ENCODE assay signal across 25 cellular contexts in genomic region chr6:149203509-149203908, GRCh38.
DNase-seq lines count a peak whose midpoint lies in the region; ATAC-seq and TF ChIP-seq lines count a peak whose summit lies in the region.
"Had no signal": no experiment of that assay in that cellular context is flagged by ENCODE, and none has a peak within 500 bp of the region (broad histone marks: within the 10 kb centered on the region; RNA-seq: fewer than 3 reads in every experiment).

No MANE protein-coding gene starts in this region.

- no peak overlapping the region for H3K4me3 Mint-ChIP-seq in activated CD4-positive, alpha-beta T cell treated with anti-CD3 and anti-CD28 coated beads, Interleukin-2, amount 10 ng/mL, durations not matched to agents 24 days and 14 days
- no peak overlapping the region for H3K4me3 Mint-ChIP-seq in GM23338
- H3K4me3 Mint-ChIP-seq in naive thymus-derived CD8-positive, alpha-beta T cell, result peak overlapping the region in 1 of 10 donors; percentile 59
- H3K4me3 Mint-ChIP-seq: HFFc6 had no signal

- no peak for TF ChIP-seq CTCF in GM23338 (conservative IDR thresholded peaks at IDR 0.05; ENCODE audit: low read depth in 2 of 2)

- H3K27me3 Mint-ChIP-seq in activated CD4-positive, alpha-beta T cell treated with anti-CD3 and anti-CD28 coated beads, Interleukin-2, amount 10 ng/mL, durations not matched to agents 24 days and 14 days, result no peaks in the 10 kb centered on the region
- H3K27me3 Mint-ChIP-seq in GM23338 (ENCODE audit: insufficient read depth, low read depth, poor library complexity), result peaks cover 6% of the 10 kb centered on the region
- H3K27me3 Mint-ChIP-seq in naive thymus-derived CD8-positive, alpha-beta T cell, result no peaks in the 10 kb centered on the region
- H3K27me3 Mint-ChIP-seq: CD4-positive, alpha-beta memory T cell had no signal

- ATAC-seq in GM23338, result no peak
- no peak for ATAC-seq in naive thymus-derived CD8-positive, alpha-beta T cell
- ATAC-seq in HG03039 (IDR thresholded peaks at IDR 0.05; ENCODE audit: unreplicated experiment), result no peak
- ATAC-seq: K562 had no signal

- no peaks in the 10 kb centered on the region for H3K4me1 ChIP-seq in GM23338 (ENCODE audit: insufficient read depth)
- H3K4me1 ChIP-seq: SJSA1 had no signal

- intact Hi-C loops in activated CD4-positive, alpha-beta T cell treated with anti-CD3 and anti-CD28 coated beads, Interleukin-2, amount 10 ng/mL, durations not matched to agents 24 days and 14 days (cut with micrococcal nuclease), result no loop called here

- POLR2A ChIA-PET in naive thymus-derived CD8-positive, alpha-beta T cell (lab: Charles Lee), result interaction anchor here (1.3 kb wide), 1 partner anchor 15 kb away, joined by 3 read pairs; no protein-coding TSS in a partner anchor

- no peak for DNase-seq in activated CD4-positive, alpha-beta T cell treated with anti-CD3 and anti-CD28 coated beads, Interleukin-2, amount 10 ng/mL, durations not matched to agents 24 days and 14 days
- no peak for DNase-seq in activated CD4-positive, alpha-beta T cell treated with anti-CD3 and anti-CD28 coated beads, Interleukin-2, amount 50 U/mL, for 1 hour
- DNase-seq in GM23338 (ENCODE audit: low spot score) (no peak), RPMI8226 (peak; percentile 14), NCI-H1092 treated with DMSO at 0.1 percent for 48 hours (lab: John Stamatoyannopoulos, UW) (no peak), NCI-H446 treated with DMSO at 0.1 percent for 48 hours (lab: John Stamatoyannopoulos, UW) (no peak)
- DNase-seq in naive thymus-derived CD8-positive, alpha-beta T cell, result no peak
- DNase-seq: CD4-positive, alpha-beta memory T cell; COR-L47; GOT3; HFFc6; Kasumi-1; NCI-H1694 treated with DMSO at 0.1 percent for 48 hours; NCI-H2081; NCI-H345; NCI-H524; NCI-H748 treated with DMSO at 0.1 percent for 48 hours; NK-92 treated with Interleukin-12 subunit alpha and Interleukin-12 subunit beta, amount 100 ng/mL, for 24 hours; PC-9; Right ventricle myocardium superior had no signal

- H3K4me1 Mint-ChIP-seq in activated CD4-positive, alpha-beta T cell treated with anti-CD3 and anti-CD28 coated beads, Interleukin-2, amount 10 ng/mL, durations not matched to agents 24 days and 14 days, result peaks cover 19% of the 10 kb centered on the region
- peaks cover 17% of the 10 kb centered on the region for H3K4me1 Mint-ChIP-seq in GM23338
- peaks cover 4 to 9% (median 6%) of the 10 kb centered on the region in 4 donors for H3K4me1 Mint-ChIP-seq in naive thymus-derived CD8-positive, alpha-beta T cell

- no peaks in the 10 kb centered on the region for H3K9me2 ChIP-seq in GM23338 (ENCODE audit: insufficient read depth)

- H3K79me2 ChIP-seq in GM23338 (replicated peaks; ENCODE audit: insufficient read depth), result no peaks in the 10 kb centered on the region

- H3K27me3 ChIP-seq in GM23338 (ENCODE audit: insufficient read depth), result no peaks in the 10 kb centered on the region
- H3K27me3 ChIP-seq: BLaER1 treated with 17β-estradiol and CSF1 and Interleukin-3, amounts not matched to agents 10 nM and 100 nM; SJSA1 had no signal

- peaks cover 68% of the 10 kb centered on the region for H3K36me3 Mint-ChIP-seq in activated CD4-positive, alpha-beta T cell treated with anti-CD3 and anti-CD28 coated beads, Interleukin-2, amount 10 ng/mL, durations not matched to agents 24 days and 14 days (ENCODE audit: low read depth)
- H3K36me3 Mint-ChIP-seq in GM23338 (ENCODE audit: low read depth), result no peaks in the 10 kb centered on the region
- H3K36me3 Mint-ChIP-seq in naive thymus-derived CD8-positive, alpha-beta T cell, result peaks cover 0 to 26% (median 7%) of the 10 kb centered on the region in 3 donors

- H3F3A ChIP-seq in GM23338 (replicated peaks; ENCODE audit: low read depth), result no peaks in the 10 kb centered on the region

- no peak overlapping the region for H3K27ac ChIP-seq in GM23338 (ENCODE audit: low read depth)
- H3K27ac ChIP-seq: BLaER1 treated with 17β-estradiol and CSF1 and Interleukin-3, amounts not matched to agents 10 nM and 100 nM; PC-9; SJSA1 had no signal

- no peaks in the 10 kb centered on the region for H3K36me3 ChIP-seq in GM23338 (ENCODE audit: insufficient read depth)
- H3K36me3 ChIP-seq: BLaER1 treated with 17β-estradiol and CSF1 and Interleukin-3, amounts not matched to agents 10 nM and 100 nM; HAP-1; SJSA1 had no signal

- peak overlapping the region; percentile 67 for H3K27ac Mint-ChIP-seq in activated CD4-positive, alpha-beta T cell treated with anti-CD3 and anti-CD28 coated beads, Interleukin-2, amount 10 ng/mL, durations not matched to agents 24 days and 14 days
- no peak overlapping the region for H3K27ac Mint-ChIP-seq in GM23338
- peak overlapping the region in 6 of 10 donors; percentile 47 to 81 (median 54) for H3K27ac Mint-ChIP-seq in naive thymus-derived CD8-positive, alpha-beta T cell
- H3K27ac Mint-ChIP-seq: HFFc6 had no signal

- H3K4me2 ChIP-seq in GM23338, result no peak overlapping the region
- H3K4me2 ChIP-seq: PC-9 had no signal

- no peak overlapping the region for H3K4me3 ChIP-seq in GM23338
- H3K4me3 ChIP-seq: BLaER1 treated with 17β-estradiol and CSF1 and Interleukin-3, amounts not matched to agents 10 nM and 100 nM; HAP-1; K562; PC-9; SJSA1 had no signal

- peaks cover 26% of the 10 kb centered on the region for H3K9me3 Mint-ChIP-seq in activated CD4-positive, alpha-beta T cell treated with anti-CD3 and anti-CD28 coated beads, Interleukin-2, amount 10 ng/mL, durations not matched to agents 24 days and 14 days
- no peaks in the 10 kb centered on the region; the same call in 2 of the 3 replicates for H3K9me3 Mint-ChIP-seq in GM23338
- peaks cover 0 to 32% (median 10%) of the 10 kb centered on the region in 9 donors for H3K9me3 Mint-ChIP-seq in naive thymus-derived CD8-positive, alpha-beta T cell

- H4K20me1 ChIP-seq in GM23338 (replicated peaks; ENCODE audit: insufficient read depth), result no peaks in the 10 kb centered on the region
- H4K20me1 ChIP-seq: BLaER1 treated with 17β-estradiol and CSF1 and Interleukin-3, amounts not matched to agents 10 nM and 100 nM had no signal

- peak overlapping the region; percentile 43; the same call in 1 of the 2 replicates for H2AFZ ChIP-seq in GM23338
- H2AFZ ChIP-seq: PC-9 had no signal

TF ChIP-seq in GM23338, 12 proteins besides CTCF, POLR2A, EP300 and RAD21 (continues in another document):
- TF ChIP-seq ZNF114 (CRISPR knock-in tag; IDR thresholded peaks at IDR 0.05) (no peak), STAT1 (IDR thresholded peaks at IDR 0.05; ENCODE audit: unreplicated experiment) (no peak), ZNF462 (CRISPR knock-in tag; IDR thresholded peaks at IDR 0.05) (no peak), NANOG (IDR thresholded peaks at IDR 0.05; ENCODE audit: borderline replicate concordance) (no peak), CREB1 (CRISPR knock-in tag; IDR thresholded peaks at IDR 0.05; ENCODE audit: low read depth) (no peak)
